ENCODE assay signal across 20 cellular contexts in genomic region chr15:57452090-57452754, GRCh38.
"Had no signal": no experiment of that assay in that cellular context is flagged by ENCODE, and none has a peak within 500 bp of the region (broad histone marks: within the 10 kb centered on the region; RNA-seq: fewer than 3 reads in every experiment).

No MANE protein-coding gene starts in this region.

- H3K27ac ChIP-seq: coronary artery, neural progenitor cell, pancreas, psoas muscle, right lobe of liver, testis, transverse colon had no signal

- H3K36me3 ChIP-seq: neural progenitor cell, transverse colon had no signal

- H3K4me3 Mint-ChIP-seq: endodermal cell; immature natural killer cell; natural killer cell; neural progenitor cell; stimulated activated memory B cell treated with anti-CD40 and anti-IgM and Interleukin-4, amounts not matched to agents 10 μg/mL and 1 μg/mL and 100 μg/mL, for 72 hours; stimulated activated naive CD8-positive, alpha-beta T cell treated with anti-CD3 and anti-CD28 coated beads, Interleukin-15, Interleukin-2, amounts not matched to agents 100 ng/mL and 50 ng/mL, for 24 hours had no signal

- H3K9me3 ChIP-seq: pancreas, psoas muscle, right lobe of liver, testis, transverse colon had no signal

- H3K9ac ChIP-seq: neural progenitor cell had no signal

- H3K4me1 Mint-ChIP-seq: endodermal cell; immature natural killer cell; natural killer cell; neural progenitor cell; stimulated activated memory B cell treated with anti-CD40 and anti-IgM and Interleukin-4, amounts not matched to agents 10 μg/mL and 1 μg/mL and 100 μg/mL, for 72 hours had no signal

- H3K27ac Mint-ChIP-seq: endodermal cell; immature natural killer cell; natural killer cell; neural progenitor cell; stimulated activated memory B cell treated with anti-CD40 and anti-IgM and Interleukin-4, amounts not matched to agents 10 μg/mL and 1 μg/mL and 100 μg/mL, for 72 hours; stimulated activated naive CD8-positive, alpha-beta T cell treated with anti-CD3 and anti-CD28 coated beads, Interleukin-15, Interleukin-2, amounts not matched to agents 100 ng/mL and 50 ng/mL, for 24 hours had no signal

- ATAC-seq: left ventricle myocardium superior; natural killer cell; psoas muscle; stimulated activated memory B cell treated with anti-CD40 and anti-IgM and Interleukin-4, amounts not matched to agents 10 μg/mL and 1 μg/mL and 100 μg/mL, for 72 hours had no signal

- DNase-seq: caudate nucleus; effector CD4-positive, alpha-beta T cell; endodermal cell; immature natural killer cell; left ventricle myocardium superior; natural killer cell; nucleus accumbens; pancreas; psoas muscle; retina; right lobe of liver; stimulated activated CD4-positive, alpha-beta T cell treated with anti-CD3 and anti-CD28 coated beads, Interleukin-15, amount 100 ng/mL, for 24 hours; stimulated activated CD4-positive, alpha-beta T cell treated with anti-CD3 and anti-CD28 coated beads, Interleukin-1b, Interleukin-23, amount 100 ng/mL, for 48 hours; stimulated activated CD4-positive, alpha-beta T cell treated with anti-CD3 and anti-CD28 coated beads, Interleukin-4, amount 100 ng/mL, for 24 hours; testis; transverse colon had no signal

- H3K4me3 ChIP-seq: coronary artery, neural progenitor cell, pancreas, psoas muscle, right lobe of liver, testis, transverse colon had no signal

- H3K27me3 ChIP-seq: neural progenitor cell, pancreas, right lobe of liver, testis, transverse colon had no signal

- H3K4me1 ChIP-seq: neural progenitor cell, psoas muscle, right lobe of liver, testis, transverse colon had no signal

- H3K4me2 ChIP-seq: neural progenitor cell had no signal

- H3K36me3 Mint-ChIP-seq: immature natural killer cell; natural killer cell; neural progenitor cell; stimulated activated memory B cell treated with anti-CD40 and anti-IgM and Interleukin-4, amounts not matched to agents 10 μg/mL and 1 μg/mL and 100 μg/mL, for 72 hours had no signal

- H2AFZ ChIP-seq: neural progenitor cell had no signal

- H3K9me3 Mint-ChIP-seq: endodermal cell; immature natural killer cell; natural killer cell; neural progenitor cell; stimulated activated memory B cell treated with anti-CD40 and anti-IgM and Interleukin-4, amounts not matched to agents 10 μg/mL and 1 μg/mL and 100 μg/mL, for 72 hours; stimulated activated naive CD8-positive, alpha-beta T cell treated with anti-CD3 and anti-CD28 coated beads, Interleukin-15, Interleukin-2, amounts not matched to agents 100 ng/mL and 50 ng/mL, for 24 hours had no signal
